23 cellular contexts compared by ENCODE assay signal in genomic region chr6:133805876-133806275, GRCh38.
DNase-seq lines count a peak whose midpoint lies in the region; ATAC-seq and TF ChIP-seq lines count a peak whose summit lies in the region.
"Had no signal": no experiment of that assay in that cellular context is flagged by ENCODE, and none has a peak within 500 bp of the region (broad histone marks: within the 10 kb centered on the region; RNA-seq: fewer than 3 reads in every experiment).

No MANE protein-coding gene starts in this region.

- WGBS in gastroesophageal sphincter (ENCODE audit: low coverage in 1 of 2), 2 donors = 61 to 75% methylated on average over 2 of the region's 2 CpGs
- 65 to 71% methylated on average over 2 of the region's 2 CpGs for WGBS in upper lobe of left lung, 2 donors

- TF ChIP-seq POLR2A in gastroesophageal sphincter (IDR thresholded peaks at IDR 0.05) (no peak), upper lobe of left lung (IDR thresholded peaks at IDR 0.05) (no peak)

- no peak overlapping the region for H3K27ac Mint-ChIP-seq in GM23338
- H3K27ac Mint-ChIP-seq: activated naive CD4-positive, alpha-beta T cell treated with anti-CD3 and anti-CD28 coated beads, Interleukin-2, amount 50 U/mL, for 24 hours; naive thymus-derived CD8-positive, alpha-beta T cell had no signal

- no peaks in the 10 kb centered on the region for H3K4me1 ChIP-seq in gastroesophageal sphincter
- H3K4me1 ChIP-seq in upper lobe of left lung = no peaks in the 10 kb centered on the region
- no peaks in the 10 kb centered on the region for H3K4me1 ChIP-seq in GM23338 (ENCODE audit: insufficient read depth)

- no peak overlapping the region for H2AFZ ChIP-seq in GM23338

- no peak overlapping the region for H3K4me3 Mint-ChIP-seq in GM23338
- H3K4me3 Mint-ChIP-seq: activated naive CD4-positive, alpha-beta T cell treated with anti-CD3 and anti-CD28 coated beads, Interleukin-2, amount 50 U/mL, for 24 hours; naive thymus-derived CD8-positive, alpha-beta T cell had no signal

- no peak overlapping the region for H3K4me2 ChIP-seq in GM23338

- DNase-seq in GM12865 (ENCODE audit: low read depth) (peak; percentile 2), NCI-H1092 treated with DMSO at 0.1 percent for 48 hours (lab: John Stamatoyannopoulos, UW) (no peak), NCI-H2081 (lab: John Stamatoyannopoulos, UW) (no peak), upper lobe of left lung (no peak), GM23338 (ENCODE audit: low spot score) (no peak)
- DNase-seq: activated CD8-positive, alpha-beta memory T cell treated with anti-CD3 and anti-CD28 coated beads, Interleukin-2, amount 50 U/mL, for 4 hours; anterior cingulate cortex; C1 segment of cervical spinal cord; Calu3; foreskin melanocyte; midbrain; naive thymus-derived CD8-positive, alpha-beta T cell; NCI-H1092; NCI-H2029; stimulated activated CD4-positive, alpha-beta T cell treated with anti-CD3 and anti-CD28 coated beads, Interleukin-4, amount 100 ng/mL, for 1 hour; stimulated activated naive CD8-positive, alpha-beta T cell treated with anti-CD3 and anti-CD28 coated beads, Interleukin-15, Interleukin-2, amounts not matched to agents 100 U/mL and 50 U/mL, for 24 hours; T-helper 9 cell had no signal

- H3K36me3 ChIP-seq in gastroesophageal sphincter (no peaks in the 10 kb centered on the region), upper lobe of left lung (no peaks in the 10 kb centered on the region), GM23338 (ENCODE audit: insufficient read depth) (no peaks in the 10 kb centered on the region)

- TF ChIP-seq CTCF in GM12865 (IDR thresholded peaks at IDR 0.05; ENCODE audit: insufficient read depth, low read depth, low read length, missing control alignments) = no peak
- TF ChIP-seq CTCF in gastroesophageal sphincter (IDR thresholded peaks at IDR 0.05) = no peak
- TF ChIP-seq CTCF in upper lobe of left lung (IDR thresholded peaks at IDR 0.05) = no peak
- no peak for TF ChIP-seq CTCF in GM23338 (conservative IDR thresholded peaks at IDR 0.05; ENCODE audit: low read depth in 2 of 2)

- H3F3A ChIP-seq in GM23338 (replicated peaks; ENCODE audit: low read depth) = no peaks in the 10 kb centered on the region

- H3K4me3 ChIP-seq in GM12865 (ENCODE audit: low read depth, low read length) (no peak overlapping the region), gastroesophageal sphincter (no peak overlapping the region), upper lobe of left lung (no peak overlapping the region), GM23338 (no peak overlapping the region)
- H3K4me3 ChIP-seq: coronary artery had no signal

- H4K20me1 ChIP-seq in GM23338 (replicated peaks; ENCODE audit: insufficient read depth) = no peaks in the 10 kb centered on the region

- H3K27me3 ChIP-seq in gastroesophageal sphincter = no peaks in the 10 kb centered on the region
- no peaks in the 10 kb centered on the region for H3K27me3 ChIP-seq in upper lobe of left lung
- no peaks in the 10 kb centered on the region for H3K27me3 ChIP-seq in GM23338 (ENCODE audit: insufficient read depth)

- peaks cover 2% of the 10 kb centered on the region; the same call in 1 of the 3 replicates for H3K9me3 Mint-ChIP-seq in GM23338
- H3K9me3 Mint-ChIP-seq: activated naive CD4-positive, alpha-beta T cell treated with anti-CD3 and anti-CD28 coated beads, Interleukin-2, amount 50 U/mL, for 24 hours had no signal

- H3K27me3 Mint-ChIP-seq in GM23338 (ENCODE audit: insufficient read depth, low read depth, poor library complexity) = peaks cover 1% of the 10 kb centered on the region

- ATAC-seq in GM19468 (IDR thresholded peaks at IDR 0.05; ENCODE audit: extremely low read depth, unreplicated experiment) = peak; percentile 46
- peak; percentile 66 for ATAC-seq in HG03378 (IDR thresholded peaks at IDR 0.05; ENCODE audit: unreplicated experiment)
- peak; percentile 52 for ATAC-seq in gastroesophageal sphincter
- ATAC-seq in upper lobe of left lung (ENCODE audit: low FRiP score in 2 of 2) = no peak
- no peak for ATAC-seq in GM23338
- ATAC-seq: esophagus mucosa; naive thymus-derived CD8-positive, alpha-beta T cell; stimulated activated naive CD8-positive, alpha-beta T cell treated with anti-CD3 and anti-CD28 coated beads, Interleukin-15, Interleukin-2, amounts not matched to agents 100 U/mL and 50 U/mL, for 24 hours had no signal

- H3K9me3 ChIP-seq in gastroesophageal sphincter = no peaks in the 10 kb centered on the region
- no peaks in the 10 kb centered on the region for H3K9me3 ChIP-seq in upper lobe of left lung

- 0 out of 2 replicates have a peak, but pooled peaks cover 3% of the 10 kb centered on the region for H3K9me2 ChIP-seq in GM23338 (ENCODE audit: insufficient read depth)

- H3K4me1 Mint-ChIP-seq in GM23338 = no peaks in the 10 kb centered on the region
- H3K4me1 Mint-ChIP-seq: activated naive CD4-positive, alpha-beta T cell treated with anti-CD3 and anti-CD28 coated beads, Interleukin-2, amount 50 U/mL, for 24 hours; naive thymus-derived CD8-positive, alpha-beta T cell had no signal

- H3K79me2 ChIP-seq in GM23338 (replicated peaks; ENCODE audit: insufficient read depth) = no peaks in the 10 kb centered on the region

- TF ChIP-seq EP300 in gastroesophageal sphincter (IDR thresholded peaks at IDR 0.05) (no peak), upper lobe of left lung (IDR thresholded peaks at IDR 0.05) (no peak)

- H3K27ac ChIP-seq in gastroesophageal sphincter (no peak overlapping the region), upper lobe of left lung (no peak overlapping the region), GM23338 (ENCODE audit: low read depth) (no peak overlapping the region)

- H3K36me3 Mint-ChIP-seq in GM23338 (ENCODE audit: low read depth) = no peaks in the 10 kb centered on the region
- H3K36me3 Mint-ChIP-seq: activated naive CD4-positive, alpha-beta T cell treated with anti-CD3 and anti-CD28 coated beads, Interleukin-2, amount 50 U/mL, for 24 hours had no signal

TF ChIP-seq in GM23338, 12 proteins besides CTCF, POLR2A, EP300 and RAD21 (continues in another document):
- TF ChIP-seq ZNF331 (CRISPR knock-in tag; IDR thresholded peaks at IDR 0.05; ENCODE audit: low read depth) = no peak
- TF ChIP-seq JUNB (IDR thresholded peaks at IDR 0.05; ENCODE audit: unreplicated experiment) = no peak
- TF ChIP-seq POLR2AphosphoS5 (IDR thresholded peaks at IDR 0.05; ENCODE audit: low read depth) = no peak
- no peak for TF ChIP-seq ZNF462 (CRISPR knock-in tag; IDR thresholded peaks at IDR 0.05)
- no peak for TF ChIP-seq ZNF114 (CRISPR knock-in tag; IDR thresholded peaks at IDR 0.05)
- TF ChIP-seq EZH2 (IDR thresholded peaks at IDR 0.05; ENCODE audit: low read depth, unreplicated experiment) = no peak

Comparison
In these comparisons a context has a peak if more than half of its experiments do, and no peak if none do; other contexts are left out.
1. ATAC-seq: peak in GM19468 (single experiment), HG03378 (single experiment) and gastroesophageal sphincter (single experiment); none in upper lobe of left lung (0 of 2) and GM23338 (single experiment).